In the genomic region with DNA sequence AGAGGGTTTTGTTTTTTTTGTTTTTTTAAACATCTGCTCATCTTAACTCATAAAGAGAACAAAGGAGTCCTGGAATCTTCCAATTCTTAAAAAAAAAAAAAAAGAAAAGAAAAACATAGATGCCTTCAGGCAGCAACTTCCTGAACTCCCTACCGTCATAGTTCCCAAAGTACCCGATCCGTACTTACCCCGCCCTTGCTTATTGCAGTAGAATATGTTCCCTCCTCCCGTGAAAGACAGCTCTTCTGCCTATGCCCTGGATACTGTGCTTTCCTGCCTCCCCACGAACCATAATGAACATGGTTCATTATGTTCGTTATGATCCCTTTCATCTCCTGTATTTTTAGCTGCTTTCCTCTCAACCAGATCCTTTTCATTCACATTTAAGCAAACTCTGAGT, we compare ENCODE assay signal across 19 cellular contexts. TPM values are rescaled to one million over a fixed set of nuclear protein-coding genes. Genes with fewer than 3 reads are reported as not detected.
DNase-seq lines count a peak whose midpoint lies in the region; ATAC-seq and TF ChIP-seq lines count a peak whose summit lies in the region.
"Had no signal": no experiment of that assay in that cellular context is flagged by ENCODE, and none has a peak within 500 bp of the region (broad histone marks: within the 10 kb centered on the region; RNA-seq: fewer than 3 reads in every experiment).

No MANE protein-coding gene starts in this region.

- H3K27ac Mint-ChIP-seq in nephron progenitor cell = peak overlapping the region; percentile 70
- H3K27ac Mint-ChIP-seq: CD8-positive, alpha-beta T cell; GM23338 had no signal

- H3K9me3 Mint-ChIP-seq in nephron progenitor cell = no peaks in the 10 kb centered on the region
- H3K9me3 Mint-ChIP-seq: GM23338 had no signal

- CTCF ChIA-PET in OCI-LY7 (lab: Charles Lee; ENCODE audit: unreplicated experiment) = no interaction called here

- no peak overlapping the region for H3K4me3 Mint-ChIP-seq in nephron progenitor cell
- H3K4me3 Mint-ChIP-seq: CD8-positive, alpha-beta T cell; GM23338 had no signal

- H4K20me1 ChIP-seq in OCI-LY7 (ENCODE audit: insufficient read depth, low read length) = no peaks in the 10 kb centered on the region
- H4K20me1 ChIP-seq: BLaER1 had no signal

- H3K79me2 ChIP-seq in OCI-LY7 (ENCODE audit: insufficient read depth, low read depth, low read length) = no peaks in the 10 kb centered on the region

- TSS peak; percentile 31 for BruUV-seq in OCI-LY7 (replicated peaks; lab: Mats Ljungman, UMichigan)

- H3K4me1 ChIP-seq in OCI-LY7 (ENCODE audit: insufficient read depth, low read length, poor library complexity, severe bottlenecking) = no peaks in the 10 kb centered on the region
- H3K4me1 ChIP-seq in psoas muscle = no peaks in the 10 kb centered on the region
- H3K4me1 ChIP-seq: BLaER1 had no signal

- no peak overlapping the region for H3K4me2 ChIP-seq in OCI-LY7 (ENCODE audit: low read length)
- H3K4me2 ChIP-seq: BLaER1, GM23338 had no signal

- peaks cover 36% of the 10 kb centered on the region for H3K36me3 Mint-ChIP-seq in nephron progenitor cell (ENCODE audit: low read depth)

- DNase-seq in EH (ENCODE audit: low read depth) = peak; percentile 28
- no peak for DNase-seq in OCI-LY7 (ENCODE audit: low spot score)
- peak; percentile 5 for DNase-seq in brain pericyte (ENCODE audit: low read depth, low spot score)
- no peak for DNase-seq in nephron progenitor cell
- no peak for DNase-seq in sciatic nerve (ENCODE audit: low spot score)
- DNase-seq in OCI-M2 (lab: John Stamatoyannopoulos, UW; ENCODE audit: unreplicated experiment) = no peak
- no peak for DNase-seq in psoas muscle
- DNase-seq: CD8-positive, alpha-beta T cell; DMS53; KBM-7; NCI-H1694 treated with DMSO at 0.1 percent for 48 hours; NCI-H2107; NCI-H510A; NCI-H774; OCI-M1; RPMI8226 had no signal

- intact Hi-C loops in OCI-LY7 (cut with micrococcal nuclease; ENCODE audit: unreplicated experiment) = no loop called here
- intact Hi-C loops in sciatic nerve (cut with DNase I) = no loop called here
- intact Hi-C loops in psoas muscle (cut with DNase I) = no loop called here

- H3K36me3 ChIP-seq in OCI-LY7 (ENCODE audit: insufficient read depth, low read length) (peaks cover 28% of the 10 kb centered on the region), psoas muscle (ENCODE audit: insufficient read depth in 1 of 2, low read depth in 1 of 2) (peaks cover 2 to 40% of the 10 kb centered on the region in 2 donors)

- 79 to 86% (median 80%) methylated on average over 7 of the region's 7 CpGs for WGBS in psoas muscle, 3 donors

- ATAC-seq in sciatic nerve (no peak), psoas muscle (no peak)
- ATAC-seq: CD8-positive, alpha-beta T cell; GM23338; HCT116 had no signal

- H2AFZ ChIP-seq in OCI-LY7 (ENCODE audit: low read length) = no peak overlapping the region
- H2AFZ ChIP-seq: GM23338 had no signal

- TF ChIP-seq CTCF in OCI-LY7 (conservative IDR thresholded peaks at IDR 0.05; ENCODE audit: low read length) = no peak
- TF ChIP-seq CTCF in nephron progenitor cell (IDR thresholded peaks at IDR 0.05) = no peak
- TF ChIP-seq CTCF in psoas muscle (IDR thresholded peaks at IDR 0.05) = no peak

- peaks cover 2% of the 10 kb centered on the region for H3K27me3 Mint-ChIP-seq in nephron progenitor cell (ENCODE audit: low read depth, poor library complexity)

- H3K27me3 ChIP-seq in psoas muscle (ENCODE audit: insufficient read depth in 3 of 3, low read length in 2 of 3) = no peaks in the 10 kb centered on the region
- H3K27me3 ChIP-seq: BLaER1 had no signal

- H3K27ac ChIP-seq in OCI-LY7 (ENCODE audit: low read depth, low read length, poor library complexity, severe bottlenecking) (no peak overlapping the region), psoas muscle (no peak overlapping the region)
- H3K27ac ChIP-seq: BLaER1 had no signal

- POLR2A ChIA-PET in OCI-LY7 (lab: Charles Lee) = no interaction called here

- H3K9me3 ChIP-seq in OCI-LY7 (ENCODE audit: low read length) = no peaks in the 10 kb centered on the region
- H3K9me3 ChIP-seq in psoas muscle = no peaks in the 10 kb centered on the region
- H3K9me3 ChIP-seq: BLaER1 had no signal

- peaks cover 14% of the 10 kb centered on the region for H3K4me1 Mint-ChIP-seq in nephron progenitor cell

- H3K4me3 ChIP-seq in OCI-LY7 (ENCODE audit: low read depth, low read length, poor library complexity, severe bottlenecking) = no peak overlapping the region
- no peak overlapping the region for H3K4me3 ChIP-seq in psoas muscle
- H3K4me3 ChIP-seq: BLaER1, GM23338 had no signal

- no peaks in the 10 kb centered on the region for H3K9me2 ChIP-seq in OCI-LY7 (ENCODE audit: insufficient read depth, low read length)

RNA-seq across cellular contexts. Expression of gene KLHL5, which starts 40.3 kb away (rescaled TPM):
- 34.4 and 47.5 TPM in 2 replicates for total RNA-seq in OCI-LY7 (2014; rRNA removed; shearing (Covaris generic))
- total RNA-seq in OCI-LY7 (2022) (59.8 and 69.8 TPM in 2 replicates), sciatic nerve (48.2 TPM), psoas muscle (10 to 100 TPM; 10.1 to 14.9 (median 11.9) TPM)
- 1 to 10 TPM; 6.7 to 9.7 (median 7.1) TPM for polyA plus RNA-seq in psoas muscle

Comparison
In these comparisons a context has a peak if more than half of its experiments do, and no peak if none do; other contexts are left out.
1. DNase-seq: peak in EH (single experiment) and brain pericyte (single experiment); none in OCI-LY7 (single experiment), nephron progenitor cell (single experiment), sciatic nerve (single experiment), OCI-M2 (single experiment) and psoas muscle (0 of 2).